19 cellular contexts compared by ENCODE assay signal in the genomic region with DNA sequence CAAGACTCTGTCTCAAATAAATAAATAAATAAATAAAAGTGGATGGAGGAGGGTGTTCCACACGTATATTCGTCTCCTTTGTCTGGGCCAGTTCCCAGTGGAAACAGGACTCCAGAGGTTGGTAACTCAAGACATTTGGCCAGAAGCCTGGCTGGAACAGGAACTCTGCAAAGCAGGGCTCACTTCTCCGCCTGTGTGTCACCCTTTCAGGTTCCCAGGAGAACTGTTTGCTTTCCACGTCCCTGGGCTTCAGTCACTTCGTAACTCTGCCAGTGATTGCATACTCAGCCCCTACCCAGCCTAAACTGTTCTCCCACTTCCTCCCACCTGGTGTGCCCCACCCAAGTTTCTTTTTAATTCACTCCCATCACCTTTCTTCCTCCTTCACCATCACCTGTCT. TPM values are rescaled to one million over a fixed set of nuclear protein-coding genes. Genes with fewer than 3 reads are reported as not detected.
DNase-seq lines count a peak whose midpoint lies in the region; ATAC-seq and TF ChIP-seq lines count a peak whose summit lies in the region.
"Had no signal": no experiment of that assay in that cellular context is flagged by ENCODE, and none has a peak within 500 bp of the region (broad histone marks: within the 10 kb centered on the region; RNA-seq: fewer than 3 reads in every experiment).

No MANE protein-coding gene starts in this region.

- no peaks in the 10 kb centered on the region for H3K27me3 Mint-ChIP-seq in CD8-positive, alpha-beta T cell (ENCODE audit: low read depth)

- no peak for DNase-seq in CD8-positive, alpha-beta T cell
- DNase-seq in NCI-H2196 (lab: John Stamatoyannopoulos, UW; ENCODE audit: unreplicated experiment) (peak; percentile 9), mucosa of descending colon (no peak), ascending aorta (ENCODE audit: low spot score in 2 of 2) (no peak)
- DNase-seq: activated naive CD4-positive, alpha-beta T cell; CD8-positive, alpha-beta memory T cell; EL; H9; mammary epithelial cell; NCI-H226; stimulated activated CD4-positive, alpha-beta T cell treated with anti-CD3 and anti-CD28 coated beads, Interleukin-2, amount 100 ng/mL, for 48 hours; trophoblast cell had no signal

- no peak overlapping the region for H3K27ac ChIP-seq in CD8-positive, alpha-beta T cell (ENCODE audit: low read depth, low read length)
- no peak overlapping the region for H3K27ac ChIP-seq in ascending aorta
- H3K27ac ChIP-seq: HL-60 had no signal

- TF ChIP-seq CTCF in CD8-positive, alpha-beta T cell (IDR thresholded peaks at IDR 0.05) = no peak
- no peak for TF ChIP-seq CTCF in mucosa of descending colon (IDR thresholded peaks at IDR 0.05)
- no peak for TF ChIP-seq CTCF in ascending aorta (IDR thresholded peaks at IDR 0.05)

- ATAC-seq in CD8-positive, alpha-beta T cell = no peak
- peak; percentile 27 for ATAC-seq in GM21390 (IDR thresholded peaks at IDR 0.05; ENCODE audit: unreplicated experiment)
- ATAC-seq in mucosa of descending colon = peak; percentile 87
- ATAC-seq in GM19467 (IDR thresholded peaks at IDR 0.05; ENCODE audit: unreplicated experiment) = no peak
- no peak for ATAC-seq in HG03097 (IDR thresholded peaks at IDR 0.05; ENCODE audit: low FRiP score, unreplicated experiment)
- ATAC-seq: sciatic nerve, SK-N-SH treated with all-trans-retinoic acid at 6 μM for 48 hours had no signal

- H3K36me3 Mint-ChIP-seq in CD8-positive, alpha-beta T cell = no peaks in the 10 kb centered on the region
- H3K36me3 Mint-ChIP-seq: CD8-positive, alpha-beta memory T cell had no signal

- no peak overlapping the region for H3K4me3 ChIP-seq in CD8-positive, alpha-beta T cell (ENCODE audit: low read depth, low read length)
- H3K4me3 ChIP-seq in mucosa of descending colon (no peak overlapping the region), ascending aorta (no peak overlapping the region)
- H3K4me3 ChIP-seq: cardiac muscle cell had no signal

- H3K4me1 ChIP-seq in CD8-positive, alpha-beta T cell (ENCODE audit: insufficient read depth, low read length) = peaks cover 23% of the 10 kb centered on the region
- peaks cover 3% of the 10 kb centered on the region for H3K4me1 ChIP-seq in mucosa of descending colon (ENCODE audit: low read depth)
- H3K4me1 ChIP-seq in ascending aorta = no peaks in the 10 kb centered on the region

- H3K4me1 Mint-ChIP-seq in CD8-positive, alpha-beta T cell (ENCODE audit: low read depth) = peaks cover 22% of the 10 kb centered on the region

- POLR2A ChIA-PET in CD8-positive, alpha-beta T cell (lab: Charles Lee) = no interaction called here

- CTCF ChIA-PET in CD8-positive, alpha-beta T cell (lab: Charles Lee) = interaction anchor here (1.4 kb wide), 1 partner anchor 29 kb away, joined by 3 read pairs; no protein-coding TSS in a partner anchor

- H3K9me3 ChIP-seq in CD8-positive, alpha-beta T cell (ENCODE audit: low read length) = no peaks in the 10 kb centered on the region
- H3K9me3 ChIP-seq in mucosa of descending colon = no peaks in the 10 kb centered on the region
- H3K9me3 ChIP-seq in ascending aorta = no peaks in the 10 kb centered on the region

- H3K36me3 ChIP-seq in CD8-positive, alpha-beta T cell (ENCODE audit: insufficient read depth, low read length) = no peaks in the 10 kb centered on the region
- no peaks in the 10 kb centered on the region for H3K36me3 ChIP-seq in mucosa of descending colon (ENCODE audit: low read depth)
- no peaks in the 10 kb centered on the region for H3K36me3 ChIP-seq in ascending aorta
- H3K36me3 ChIP-seq: cardiac muscle cell had no signal

- no peak overlapping the region for H3K4me3 Mint-ChIP-seq in CD8-positive, alpha-beta T cell
- H3K4me3 Mint-ChIP-seq: H9 had no signal

- no peaks in the 10 kb centered on the region for H3K27me3 ChIP-seq in CD8-positive, alpha-beta T cell (ENCODE audit: insufficient read depth, low read length)
- no peaks in the 10 kb centered on the region for H3K27me3 ChIP-seq in ascending aorta

- peak overlapping the region; percentile 1 for H3K27ac Mint-ChIP-seq in CD8-positive, alpha-beta T cell

- intact Hi-C loops in CD8-positive, alpha-beta T cell (cut with DNase I, micrococcal nuclease) = loop anchor here (10.0 kb wide), 4 partner anchors 116 to 1556 kb away; a partner anchor contains a TSS
- intact Hi-C loops in mucosa of descending colon (cut with DNase I, micrococcal nuclease) (no loop called here), ascending aorta (cut with DNase I) (no loop called here)

- no peaks in the 10 kb centered on the region for H3K9me3 Mint-ChIP-seq in CD8-positive, alpha-beta T cell
- H3K9me3 Mint-ChIP-seq: CD8-positive, alpha-beta memory T cell had no signal

RNA-seq across cellular contexts. Expression of a gene that starts 7.0 kb away (rescaled TPM):
- total RNA-seq in CD8-positive, alpha-beta T cell = 10 to 100 TPM; 89.5 to 93.6 TPM
- total RNA-seq in mucosa of descending colon (10 to 100 TPM; 65.5 to 92.2 (median 81.3) TPM), ascending aorta (19.4 TPM)

RNA-seq across cellular contexts. Expression of a gene that starts 18.5 kb away (rescaled TPM):
- total RNA-seq in CD8-positive, alpha-beta T cell = 10 to 100 TPM; 31.6 to 33.2 TPM
- total RNA-seq in mucosa of descending colon (10 to 100 TPM; 51.3 to 62.4 (median 61.5) TPM), ascending aorta (8.4 TPM)

Comparison
In these comparisons a context has a peak if more than half of its experiments do, and no peak if none do; other contexts are left out.
1. ATAC-seq: peak in GM21390 (single experiment) and mucosa of descending colon (single experiment); none in CD8-positive, alpha-beta T cell (single experiment), GM19467 (single experiment) and HG03097 (single experiment).
2. intact Hi-C loops: an anchor here in CD8-positive, alpha-beta T cell (10.0 kb wide); none called in mucosa of descending colon and ascending aorta.